8 cellular contexts compared by ENCODE assay signal in the genomic region with DNA sequence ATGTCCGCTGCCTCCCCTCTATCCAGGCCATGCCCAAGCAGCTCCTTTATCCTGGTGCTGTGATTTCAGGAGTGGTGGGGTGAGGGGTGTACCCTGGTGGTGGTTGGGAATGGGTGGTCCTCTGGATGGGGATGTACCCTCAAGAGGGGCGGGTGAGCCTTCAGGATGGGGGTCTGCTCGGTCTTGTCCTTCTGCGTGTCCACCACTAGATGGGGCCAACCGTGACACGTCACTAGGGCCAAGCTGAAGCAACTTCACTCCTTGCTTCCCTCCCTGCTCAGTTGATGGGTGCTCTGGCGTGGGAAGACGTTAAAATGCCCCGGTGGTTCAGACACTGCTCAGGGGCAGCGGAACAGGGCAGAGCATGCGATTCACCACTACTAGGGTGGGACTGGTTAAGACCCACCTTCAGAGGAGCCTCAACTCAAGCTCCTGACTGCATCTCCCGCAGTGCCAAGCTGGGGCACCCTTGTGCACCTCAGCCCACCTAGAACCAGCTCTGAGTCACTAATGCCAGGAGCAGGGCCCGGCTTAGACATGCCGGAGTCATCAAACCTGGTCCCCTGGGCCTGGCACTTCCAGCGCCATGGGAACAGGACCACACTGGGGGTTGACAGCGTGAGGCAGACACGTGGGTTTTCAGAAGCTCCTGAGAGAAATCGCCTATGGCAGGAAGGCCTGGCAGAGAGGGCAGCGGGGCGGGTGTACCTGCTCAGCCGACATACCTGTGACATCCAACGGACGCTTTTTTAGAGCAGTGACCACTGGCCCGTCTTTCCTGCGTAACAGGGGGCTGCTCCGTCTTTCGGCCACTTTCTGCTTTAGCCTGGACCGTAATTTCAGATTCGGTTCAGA.
A peak's percentile ranks its signal among the peaks of the same experiment; 100 is the strongest.
DNase-seq lines count a peak whose midpoint lies in the region; ATAC-seq and TF ChIP-seq lines count a peak whose summit lies in the region.

No MANE protein-coding gene starts in this region.

- in situ Hi-C loops in astrocyte of the cerebellum (cut with HindIII; ENCODE audit: low sequenced_read_pairs) = loop anchor here (25.0 kb wide), 1 partner anchor 218 kb away; no protein-coding TSS in a partner anchor

- no peak overlapping the region for H3K4me3 ChIP-seq in astrocyte of the cerebellum (ENCODE audit: low read depth, low read length)

- no peak overlapping the region for H3K27ac Mint-ChIP-seq in activated naive CD4-positive, alpha-beta T cell treated with anti-CD3 and anti-CD28 coated beads, Interleukin-2, amount 50 U/mL, for 72 hours

- peak; percentile 49 to 62 for ATAC-seq in activated naive CD4-positive, alpha-beta T cell treated with anti-CD3 and anti-CD28 coated beads, Interleukin-2, amount 50 U/mL, for 72 hours
- ATAC-seq in HG03280 (IDR thresholded peaks at IDR 0.05; ENCODE audit: unreplicated experiment) = no peak

- TF ChIP-seq CTCF in astrocyte of the cerebellum (IDR thresholded peaks at IDR 0.05; ENCODE audit: low read depth, low read length, missing control alignments) = peak; percentile 79

- peaks cover 10 to 11% of the 10 kb centered on the region in 2 donors for H3K36me3 Mint-ChIP-seq in activated naive CD4-positive, alpha-beta T cell treated with anti-CD3 and anti-CD28 coated beads, Interleukin-2, amount 50 U/mL, for 72 hours

- no peaks in the 10 kb centered on the region for H3K9me3 Mint-ChIP-seq in activated naive CD4-positive, alpha-beta T cell treated with anti-CD3 and anti-CD28 coated beads, Interleukin-2, amount 50 U/mL, for 72 hours

- DNase-seq in activated naive CD4-positive, alpha-beta T cell treated with anti-CD3 and anti-CD28 coated beads, Interleukin-2, amount 50 U/mL, for 72 hours (ENCODE audit: low spot score in 2 of 2) = peak in 1 of 2 donors; percentile 29
- no peak for DNase-seq in activated naive CD4-positive, alpha-beta T cell treated with anti-CD3 and anti-CD28 coated beads, Interleukin-2, amount 50 U/mL, for 16 hours
- DNase-seq in NCI-H345 (lab: John Stamatoyannopoulos, UW) (peak; percentile 6), astrocyte of the cerebellum (ENCODE audit: low read depth) (peak; percentile 19), iPS DF 19.7 (ENCODE audit: low read depth, low spot score) (peak; percentile 20), smooth muscle cell of the brain vasculature (ENCODE audit: low read depth, low spot score) (peak; percentile 29), KG1 (lab: John Stamatoyannopoulos, UW) (no peak)

Comparison
In these comparisons a context has a peak if more than half of its experiments do, and no peak if none do; other contexts are left out.
1. DNase-seq: peak in NCI-H345 (single experiment), astrocyte of the cerebellum (single experiment), iPS DF 19.7 (single experiment) and smooth muscle cell of the brain vasculature (single experiment); none in activated naive CD4-positive, alpha-beta T cell treated with anti-CD3 and anti-CD28 coated beads, Interleukin-2, amount 50 U/mL, for 16 hours (single experiment) and KG1 (single experiment).